In the genomic region with DNA sequence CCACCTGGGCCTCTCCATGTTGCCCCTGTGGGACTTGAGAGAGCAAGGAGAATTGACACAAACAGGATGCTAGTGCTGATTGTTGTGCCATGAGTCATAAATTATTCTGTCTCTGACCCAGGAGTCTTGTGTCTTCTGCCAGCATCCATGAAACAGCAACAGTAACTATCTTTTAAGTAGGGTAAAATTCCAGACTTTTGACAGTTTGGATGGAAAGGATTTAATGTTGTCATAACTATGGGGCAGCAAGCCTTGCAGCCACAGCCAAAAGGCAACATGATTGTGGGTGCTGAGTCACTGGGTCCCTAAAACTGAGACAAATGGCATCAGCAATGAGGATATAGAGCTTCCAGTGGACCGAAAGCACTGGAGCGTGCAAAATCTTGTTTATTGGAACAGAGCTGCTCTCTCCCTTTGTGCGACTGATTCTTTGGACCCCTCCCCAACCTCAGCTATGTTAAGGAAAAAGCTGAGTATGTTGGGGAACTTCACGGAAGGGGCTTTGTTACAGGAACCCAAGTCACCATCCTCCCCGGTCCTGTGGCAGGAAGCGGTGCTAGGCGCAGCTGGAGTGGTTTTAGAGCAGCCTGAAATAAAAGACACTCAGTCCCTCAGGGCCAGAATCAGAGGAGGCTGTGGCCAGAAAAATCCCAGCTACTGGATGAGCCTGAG, we compare ENCODE assay signal across 9 cellular contexts. TPM values are rescaled to one million over a fixed set of nuclear protein-coding genes. Genes with fewer than 3 reads are reported as not detected.
DNase-seq lines count a peak whose midpoint lies in the region; TF ChIP-seq lines count a peak whose summit lies in the region.
"Had no signal": no experiment of that assay in that cellular context is flagged by ENCODE, and none has a peak within 500 bp of the region (broad histone marks: within the 10 kb centered on the region; RNA-seq: fewer than 3 reads in every experiment).

No MANE protein-coding gene starts in this region.

- no peaks in the 10 kb centered on the region for H3K36me3 ChIP-seq in BJ (ENCODE audit: control insufficient read depth, insufficient read depth, low read length)

- H3K27me3 ChIP-seq in BJ (ENCODE audit: control insufficient read depth, insufficient read depth, low read length), result no peaks in the 10 kb centered on the region

- CTCF ChIA-PET in BJ (lab: Yijun Ruan, JAX), result interaction anchor here (1.2 kb wide), 1 partner anchor 194 kb away, joined by 4 read pairs; no protein-coding TSS in a partner anchor

- no peaks in the 10 kb centered on the region for H3K27me3 Mint-ChIP-seq in immature natural killer cell (ENCODE audit: low read depth in 3 of 3)

- peaks cover 57 to 79% of the 10 kb centered on the region in 2 donors for H3K4me1 Mint-ChIP-seq in immature natural killer cell

- DNase-seq in BJ (ENCODE audit: low read depth) (peak; percentile 46), H4 (ENCODE audit: low spot score) (peak; percentile 82), immature natural killer cell (peak; percentile 30 to 44 (median 41)), DMS114 treated with DMSO at 0.1 percent for 48 hours (lab: John Stamatoyannopoulos, UW; ENCODE audit: unreplicated experiment) (no peak), NCI-H1092 (lab: John Stamatoyannopoulos, UW) (no peak), NCI-H526 treated with DMSO at 0.1 percent for 48 hours (lab: John Stamatoyannopoulos, UW) (no peak), CD1c-positive myeloid dendritic cell (ENCODE audit: extremely low spot score) (no peak)
- peak; percentile 30 for DNase-seq in activated T-cell treated with anti-CD3 and anti-CD28 coated beads, Interleukin-2, amount 50 U/mL, for 1 hour
- DNase-seq: RPMI8226 had no signal

- H3K9me3 Mint-ChIP-seq in immature natural killer cell, result no peaks in the 10 kb centered on the region

- TF ChIP-seq CTCF in BJ (IDR thresholded peaks at IDR 0.05; ENCODE audit: insufficient read depth, low read depth, low read length), result no peak

- H3K27ac Mint-ChIP-seq in immature natural killer cell, result peak overlapping the region; percentile 85 to 96 (median 94)

- POLR2A ChIA-PET in BJ (lab: Charles Lee), result no interaction called here

- peak overlapping the region; percentile 72 to 88 (median 87) for H3K4me3 Mint-ChIP-seq in immature natural killer cell

- H3K36me3 Mint-ChIP-seq in immature natural killer cell, result peaks cover 0 to 15% (median 14%) of the 10 kb centered on the region in 3 donors

- H3K4me3 ChIP-seq in BJ (ENCODE audit: low read depth, low read length), result no peak overlapping the region

RNA-seq across cellular contexts. Expression of gene ITPRIPL1, which starts 9.6 kb away (rescaled TPM):
- 0.52 and 0.59 TPM in 2 replicates for polyA plus RNA-seq in BJ (2011; rRNA removed)
- 0.71 and 0.72 TPM in 2 replicates for polyA minus RNA-seq in BJ (2011; rRNA and poly(A)+ RNA removed)
- not detected in 2 replicates for total RNA-seq in H4 (2014; rRNA removed; shearing (Covaris generic))
- 10 to 100 TPM; 17.2 to 39.1 (median 33.0) TPM for polyA plus RNA-seq in immature natural killer cell

RNA-seq across cellular contexts. Expression of gene SNRNP200, which starts 10.2 kb away (rescaled TPM):
- 83.2 and 111 TPM in 2 replicates for polyA plus RNA-seq in BJ (2011; rRNA removed)
- 175 and 201 TPM in 2 replicates for polyA minus RNA-seq in BJ (2011; rRNA and poly(A)+ RNA removed)
- 28.9 and 30.2 TPM in 2 replicates for total RNA-seq in H4 (2014; rRNA removed; shearing (Covaris generic))
- 100 to 1,000 TPM in 1 of 3 donors, 10 to 100 TPM in 2; 42.3 to 105 (median 46.6) TPM for polyA plus RNA-seq in immature natural killer cell

RNA-seq across cellular contexts. Expression of gene NCAPH, which starts 20.0 kb away (rescaled TPM):
- 13.7 and 16.9 TPM in 2 replicates for polyA plus RNA-seq in BJ (2011; rRNA removed)
- 12.8 and 18.1 TPM in 2 replicates for polyA minus RNA-seq in BJ (2011; rRNA and poly(A)+ RNA removed)
- 38.9 and 52.8 TPM in 2 replicates for total RNA-seq in H4 (2014; rRNA removed; shearing (Covaris generic))
- polyA plus RNA-seq in immature natural killer cell, result 1 to 10 TPM in 2 of 3 donors, not detected in 1; 1.6 to 2.0 TPM

RNA-seq across cellular contexts. Expression of gene CIAO1, which starts 49.5 kb away (rescaled TPM):
- polyA plus RNA-seq in BJ (2011; rRNA removed), result 76.5 and 90.0 TPM in 2 replicates
- polyA minus RNA-seq in BJ (2011; rRNA and poly(A)+ RNA removed), result 45.8 and 77.7 TPM in 2 replicates
- total RNA-seq in H4 (2014; rRNA removed; shearing (Covaris generic)), result 79.3 and 96.1 TPM in 2 replicates
- 100 to 1,000 TPM in 2 of 3 donors, 10 to 100 TPM in 1; 92.2 to 142 (median 134) TPM for polyA plus RNA-seq in immature natural killer cell

RNA-seq across cellular contexts. Expression of gene TMEM127, which starts 49.7 kb away (rescaled TPM):
- polyA plus RNA-seq in BJ (2011; rRNA removed), result 56.2 and 115 TPM in 2 replicates
- 46.3 and 63.4 TPM in 2 replicates for polyA minus RNA-seq in BJ (2011; rRNA and poly(A)+ RNA removed)
- 15.5 and 20.9 TPM in 2 replicates for total RNA-seq in H4 (2014; rRNA removed; shearing (Covaris generic))
- polyA plus RNA-seq in immature natural killer cell, result 10 to 100 TPM; 24.6 to 57.7 (median 31.3) TPM

Comparison
In these comparisons a context has a peak if more than half of its experiments do, and no peak if none do; other contexts are left out.
1. DNase-seq: peak in BJ (single experiment), H4 (single experiment), activated T-cell treated with anti-CD3 and anti-CD28 coated beads, Interleukin-2, amount 50 U/mL, for 1 hour (single experiment) and immature natural killer cell (3 of 3); none in DMS114 treated with DMSO at 0.1 percent for 48 hours (single experiment), NCI-H1092 (single experiment), NCI-H526 treated with DMSO at 0.1 percent for 48 hours (single experiment) and CD1c-positive myeloid dendritic cell (single experiment).
2. RNA of gene ITPRIPL1, which starts 9.6 kb away (polyA plus RNA-seq): 17.2 to 39.1 TPM in immature natural killer cell; 0.52 to 0.59 TPM in BJ; every median in the first group is over 10 times any median in the second.